In the genomic region with DNA sequence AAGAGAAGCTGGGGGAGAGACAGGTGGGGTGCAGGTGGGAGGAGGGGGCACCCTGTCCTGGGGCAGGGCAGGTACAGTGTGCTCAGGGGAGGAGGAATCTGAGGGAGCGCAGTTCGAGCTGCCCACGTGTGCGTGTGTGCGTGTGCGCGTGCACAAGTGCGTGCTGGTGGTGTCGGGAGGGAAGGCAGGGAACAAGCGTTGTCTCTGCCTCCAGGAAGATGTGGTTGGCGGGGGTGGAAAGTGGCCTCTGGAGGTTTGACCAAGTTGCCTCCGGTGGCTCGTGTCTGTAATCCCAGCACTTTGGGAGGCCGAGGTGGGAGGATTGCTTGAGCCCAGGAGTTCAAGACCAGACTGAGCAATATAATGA, we compare ENCODE assay signal across 16 cellular contexts. TPM values are rescaled to one million over a fixed set of nuclear protein-coding genes. Genes with fewer than 3 reads are reported as not detected.
DNase-seq lines count a peak whose midpoint lies in the region; TF ChIP-seq lines count a peak whose summit lies in the region.
"Had no signal": no experiment of that assay in that cellular context is flagged by ENCODE, and none has a peak within 500 bp of the region (broad histone marks: within the 10 kb centered on the region; RNA-seq: fewer than 3 reads in every experiment).

No MANE protein-coding gene starts in this region.

- H3K27me3 ChIP-seq in BLaER1 treated with 17β-estradiol and CSF1 and Interleukin-3, amounts not matched to agents 10 nM and 100 nM: 0 out of 22 replicates have a peak, but pooled peaks cover 0 to 4% (median 0%) of the 10 kb centered on the region in 11 experiments
- H3K27me3 ChIP-seq: SJCRH30 had no signal

- in situ Hi-C loops in KBM-7 (cut with MboI; ENCODE audit: low pct_unique_long_range_greater_than_20kb, low sequenced_read_pairs): loop anchor here (10.0 kb wide), 1 partner anchor 118 kb away; no protein-coding TSS in a partner anchor

- H3K4me3 Mint-ChIP-seq in endothelial cell (ENCODE audit: unreplicated experiment): peak overlapping the region; percentile 25
- H3K4me3 Mint-ChIP-seq: HFFc6, IgD-negative memory B cell had no signal

- peaks cover 0 to 7% (median 4%) of the 10 kb centered on the region in 11 experiments; a peak in 9 of 22 replicates for H3K9me3 ChIP-seq in BLaER1 treated with 17β-estradiol and CSF1 and Interleukin-3, amounts not matched to agents 10 nM and 100 nM (replicated peaks in 1 of 11)
- H3K9me3 ChIP-seq: SJCRH30 had no signal

- DNase-seq in KBM-7: peak; percentile 27
- DNase-seq in endothelial cell (ENCODE audit: low spot score): no peak
- peak; percentile 53 for DNase-seq in mesenteric fat pad (ENCODE audit: low spot score)
- DNase-seq in activated naive CD4-positive, alpha-beta T cell (lab: John Stamatoyannopoulos, UW): no peak
- DNase-seq in DMS114 treated with DMSO at 0.1 percent for 48 hours (lab: John Stamatoyannopoulos, UW; ENCODE audit: unreplicated experiment): no peak
- no peak for DNase-seq in NCI-H2107 treated with DMSO at 0.1 percent for 48 hours (lab: John Stamatoyannopoulos, UW; ENCODE audit: unreplicated experiment)
- DNase-seq: COR-L47, DMS53, HFFc6, NCI-H1417 treated with DMSO at 0.1 percent for 48 hours, NCI-H2081, NCI-H510A, PC-9, SJCRH30 had no signal

- TF ChIP-seq CTCF in endothelial cell (IDR thresholded peaks at IDR 0.05; ENCODE audit: unreplicated experiment): no peak

- no peak overlapping the region for H3K4me3 ChIP-seq in BLaER1 treated with 17β-estradiol and CSF1 and Interleukin-3, amounts not matched to agents 10 nM and 100 nM
- H3K4me3 ChIP-seq: PC-9, SJCRH30 had no signal

- H3K9ac ChIP-seq in BLaER1 treated with 17β-estradiol and CSF1 and Interleukin-3, amounts not matched to agents 10 nM and 100 nM: 0 out of 22 replicates have a peak overlapping the region, but pooled peaks of 1 of the 11 experiments have one; percentile 4

- peaks cover 9% of the 10 kb centered on the region for H3K27me3 Mint-ChIP-seq in endothelial cell (ENCODE audit: unreplicated experiment)

- H3K27ac Mint-ChIP-seq in endothelial cell (ENCODE audit: unreplicated experiment): no peak overlapping the region
- H3K27ac Mint-ChIP-seq: HFFc6 had no signal

- peaks cover 3% of the 10 kb centered on the region for H3K4me1 Mint-ChIP-seq in endothelial cell (ENCODE audit: unreplicated experiment)
- H3K4me1 Mint-ChIP-seq: IgD-negative memory B cell had no signal

- no peak overlapping the region for H3K27ac ChIP-seq in BLaER1 treated with 17β-estradiol and CSF1 and Interleukin-3, amounts not matched to agents 10 nM and 100 nM
- H3K27ac ChIP-seq: PC-9, SJCRH30 had no signal

- H3K9me3 Mint-ChIP-seq in endothelial cell (ENCODE audit: unreplicated experiment): no peaks in the 10 kb centered on the region

- peaks cover 5 to 20% (median 15%) of the 10 kb centered on the region in 10 experiments; a peak in 15 of 20 replicates for H3K4me1 ChIP-seq in BLaER1 treated with 17β-estradiol and CSF1 and Interleukin-3, amounts not matched to agents 10 nM and 100 nM
- H3K4me1 ChIP-seq: SJCRH30 had no signal

- no peaks in the 10 kb centered on the region for H4K20me1 ChIP-seq in BLaER1 treated with 17β-estradiol and CSF1 and Interleukin-3, amounts not matched to agents 10 nM and 100 nM

- peaks cover 4% of the 10 kb centered on the region for H3K36me3 Mint-ChIP-seq in endothelial cell (ENCODE audit: low read depth, unreplicated experiment)

- H3K4me2 ChIP-seq in BLaER1 treated with 17β-estradiol and CSF1 and Interleukin-3, amounts not matched to agents 10 nM and 100 nM: peak overlapping the region in 7 of 11 experiments; percentile 13 to 36 (median 24); a peak in 9 of 22 replicates
- H3K4me2 ChIP-seq: PC-9 had no signal

- H3K36me3 ChIP-seq in BLaER1 treated with 17β-estradiol and CSF1 and Interleukin-3, amounts not matched to agents 10 nM and 100 nM: no peaks in the 10 kb centered on the region
- H3K36me3 ChIP-seq: SJCRH30 had no signal

RNA-seq across cellular contexts. Expression of a gene that starts 49.9 kb away (rescaled TPM):
- total RNA-seq in endothelial cell (ENCODE audit: unreplicated experiment): 526 TPM
- 33.4 TPM for total RNA-seq in mesenteric fat pad
- total RNA-seq: PC-9 had no signal

Comparison
In these comparisons a context has a peak if more than half of its experiments do, and no peak if none do; other contexts are left out.
1. DNase-seq: peak in KBM-7 (single experiment) and mesenteric fat pad (single experiment); none in endothelial cell (single experiment), activated naive CD4-positive, alpha-beta T cell (0 of 4), DMS114 treated with DMSO at 0.1 percent for 48 hours (single experiment) and NCI-H2107 treated with DMSO at 0.1 percent for 48 hours (single experiment).
2. RNA of a gene that starts 49.9 kb away (total RNA-seq): 526 TPM in endothelial cell (single experiment); 33.4 TPM in mesenteric fat pad (single experiment); every median in the first group is over 10 times any median in the second.